Comparison of ENCODE assay signal across 11 cellular contexts in genomic region chr17:59669411-59669810, GRCh38. TPM values are rescaled to one million over a fixed set of nuclear protein-coding genes. Genes with fewer than 3 reads are reported as not detected.
DNase-seq lines count a peak whose midpoint lies in the region; ATAC-seq and TF ChIP-seq lines count a peak whose summit lies in the region.
"Had no signal": no experiment of that assay in that cellular context is flagged by ENCODE, and none has a peak within 500 bp of the region (broad histone marks: within the 10 kb centered on the region; RNA-seq: fewer than 3 reads in every experiment).

No MANE protein-coding gene starts in this region.

- H3K9me2 ChIP-seq in PC-9 (ENCODE audit: insufficient read depth) (no peaks in the 10 kb centered on the region), hepatocyte (replicated peaks; ENCODE audit: insufficient read depth) (no peaks in the 10 kb centered on the region)

- H3K4me3 Mint-ChIP-seq in MCF 10A (ENCODE audit: unreplicated experiment) = no peak overlapping the region
- H3K4me3 Mint-ChIP-seq in activated naive CD4-positive, alpha-beta T cell treated with anti-CD3 and anti-CD28 coated beads for 36 hours = no peak overlapping the region
- H3K4me3 Mint-ChIP-seq: activated CD4-positive, alpha-beta T cell treated with anti-CD3 and anti-CD28 coated beads, Interleukin-2, amount 10 ng/mL, durations not matched to agents 7 days and 5 days had no signal

- H3K4me2 ChIP-seq in PC-9 = no peak overlapping the region
- H3K4me2 ChIP-seq in hepatocyte = no peak overlapping the region

- H3K27me3 ChIP-seq in breast epithelium (no peaks in the 10 kb centered on the region), PC-9 (ENCODE audit: insufficient read depth, low read depth) (no peaks in the 10 kb centered on the region), hepatocyte (no peaks in the 10 kb centered on the region), thoracic aorta (replicated peaks; ENCODE audit: insufficient read depth) (no peaks in the 10 kb centered on the region), Peyer's patch (no peaks in the 10 kb centered on the region)

- no peak for TF ChIP-seq POLR2A in breast epithelium (IDR thresholded peaks at IDR 0.05)
- TF ChIP-seq POLR2A in Peyer's patch (IDR thresholded peaks at IDR 0.05) = no peak

- ATAC-seq in thoracic aorta (ENCODE audit: insufficient number of reproducible peaks, low FRiP score, low read depth) = no peak
- ATAC-seq: left lobe of liver had no signal

- no peaks in the 10 kb centered on the region for H3K9me3 ChIP-seq in breast epithelium
- no peaks in the 10 kb centered on the region for H3K9me3 ChIP-seq in PC-9 (ENCODE audit: insufficient read depth, low read depth)
- no peaks in the 10 kb centered on the region for H3K9me3 ChIP-seq in hepatocyte (ENCODE audit: low read depth)
- H3K9me3 ChIP-seq in thoracic aorta = no peaks in the 10 kb centered on the region
- H3K9me3 ChIP-seq in Peyer's patch = no peaks in the 10 kb centered on the region

- H3K27ac ChIP-seq in breast epithelium = no peak overlapping the region
- H3K27ac ChIP-seq in PC-9 = peak overlapping the region; percentile 3; the same call in 1 of the 2 replicates
- peak overlapping the region; percentile 13 for H3K27ac ChIP-seq in hepatocyte
- H3K27ac ChIP-seq in thoracic aorta = peak overlapping the region; percentile 31 to 82
- H3K27ac ChIP-seq in Peyer's patch = peak overlapping the region in 2 of 4 donors; percentile 6 to 19

- H3K27ac Mint-ChIP-seq in MCF 10A (ENCODE audit: low read depth, unreplicated experiment) = peak overlapping the region; percentile 37
- H3K27ac Mint-ChIP-seq in activated naive CD4-positive, alpha-beta T cell treated with anti-CD3 and anti-CD28 coated beads for 36 hours = no peak overlapping the region

- intact Hi-C loops in MCF 10A (cut with micrococcal nuclease) = no loop called here
- intact Hi-C loops in breast epithelium (cut with DNase I; ENCODE audit: low total_unique reads) = no loop called here
- intact Hi-C loops in PC-9 (cut with micrococcal nuclease; ENCODE audit: unreplicated experiment) = no loop called here
- intact Hi-C loops in activated naive CD4-positive, alpha-beta T cell treated with anti-CD3 and anti-CD28 coated beads for 36 hours (cut with micrococcal nuclease) = no loop called here

- H3K36me3 Mint-ChIP-seq in MCF 10A (ENCODE audit: insufficient read depth, unreplicated experiment) = peaks cover 91% of the 10 kb centered on the region
- peaks cover 19% of the 10 kb centered on the region for H3K36me3 Mint-ChIP-seq in activated naive CD4-positive, alpha-beta T cell treated with anti-CD3 and anti-CD28 coated beads for 36 hours (ENCODE audit: low read depth)

- H3K4me1 ChIP-seq in breast epithelium = no peaks in the 10 kb centered on the region
- no peaks in the 10 kb centered on the region for H3K4me1 ChIP-seq in PC-9 (replicated peaks; ENCODE audit: insufficient read depth)
- peaks cover 8% of the 10 kb centered on the region for H3K4me1 ChIP-seq in hepatocyte (ENCODE audit: insufficient read depth)
- peaks cover 19 to 23% of the 10 kb centered on the region in 2 donors for H3K4me1 ChIP-seq in thoracic aorta (ENCODE audit: control insufficient read depth in 1 of 2, low read depth in 2 of 2)
- peaks cover 0 to 49% (median 5%) of the 10 kb centered on the region in 4 donors for H3K4me1 ChIP-seq in Peyer's patch

- no peaks in the 10 kb centered on the region for H3K27me3 Mint-ChIP-seq in MCF 10A (ENCODE audit: insufficient read depth, unreplicated experiment)
- no peaks in the 10 kb centered on the region for H3K27me3 Mint-ChIP-seq in activated naive CD4-positive, alpha-beta T cell treated with anti-CD3 and anti-CD28 coated beads for 36 hours (ENCODE audit: low read depth)
- H3K27me3 Mint-ChIP-seq: activated CD4-positive, alpha-beta T cell treated with anti-CD3 and anti-CD28 coated beads, Interleukin-2, amount 10 ng/mL, durations not matched to agents 7 days and 5 days had no signal

- peaks cover 18% of the 10 kb centered on the region; the same call in 1 of the 2 replicates for H3K79me2 ChIP-seq in PC-9 (ENCODE audit: low read depth)
- peaks cover 42% of the 10 kb centered on the region for H3K79me2 ChIP-seq in hepatocyte

- TF ChIP-seq CTCF in MCF 10A (IDR thresholded peaks at IDR 0.05; ENCODE audit: unreplicated experiment) (no peak), breast epithelium (IDR thresholded peaks at IDR 0.05) (no peak), PC-9 (conservative IDR thresholded peaks at IDR 0.05) (no peak), hepatocyte (IDR thresholded peaks at IDR 0.05; ENCODE audit: poor library complexity) (no peak), thoracic aorta (IDR thresholded peaks at IDR 0.05) (no peak), Peyer's patch (IDR thresholded peaks at IDR 0.05) (no peak)

- H2AFZ ChIP-seq in PC-9 (no peak overlapping the region), hepatocyte (no peak overlapping the region)

- H4K20me1 ChIP-seq in PC-9 (ENCODE audit: insufficient read depth) = peaks cover 34% of the 10 kb centered on the region
- H4K20me1 ChIP-seq in hepatocyte (ENCODE audit: insufficient read depth, poor library complexity, severe bottlenecking) = peaks cover 14% of the 10 kb centered on the region

- H3F3A ChIP-seq in PC-9 (ENCODE audit: insufficient read depth, low read depth) = peaks cover 45% of the 10 kb centered on the region

- H3K36me3 ChIP-seq in breast epithelium (peaks cover 1% of the 10 kb centered on the region), PC-9 (ENCODE audit: low read depth) (peaks cover 68% of the 10 kb centered on the region), hepatocyte (replicated peaks; ENCODE audit: insufficient read depth, low read depth) (peaks cover 11% of the 10 kb centered on the region), thoracic aorta (peaks cover 24% of the 10 kb centered on the region), Peyer's patch (peaks cover 0 to 67% (median 0%) of the 10 kb centered on the region in 3 donors)

- H3K4me1 Mint-ChIP-seq in MCF 10A (ENCODE audit: insufficient read depth, unreplicated experiment) = no peaks in the 10 kb centered on the region
- H3K4me1 Mint-ChIP-seq in activated naive CD4-positive, alpha-beta T cell treated with anti-CD3 and anti-CD28 coated beads for 36 hours (ENCODE audit: low read depth) = peaks cover 19% of the 10 kb centered on the region

- no peaks in the 10 kb centered on the region for H3K9me3 Mint-ChIP-seq in MCF 10A (ENCODE audit: unreplicated experiment)
- H3K9me3 Mint-ChIP-seq in activated naive CD4-positive, alpha-beta T cell treated with anti-CD3 and anti-CD28 coated beads for 36 hours = no peaks in the 10 kb centered on the region
- H3K9me3 Mint-ChIP-seq: activated CD4-positive, alpha-beta T cell treated with anti-CD3 and anti-CD28 coated beads, Interleukin-2, amount 10 ng/mL, durations not matched to agents 7 days and 5 days had no signal

- H3K4me3 ChIP-seq in breast epithelium (no peak overlapping the region), PC-9 (no peak overlapping the region), hepatocyte (no peak overlapping the region), thoracic aorta (no peak overlapping the region), Peyer's patch (no peak overlapping the region)

- DNase-seq in MCF 10A (ENCODE audit: unreplicated experiment) (no peak), breast epithelium (ENCODE audit: low spot score in 2 of 2) (no peak), PC-9 (no peak), hepatocyte (ENCODE audit: low spot score) (no peak), thoracic aorta (ENCODE audit: low spot score) (no peak), Peyer's patch (no peak), NCI-H2029 (lab: John Stamatoyannopoulos, UW) (no peak)
- no peak for DNase-seq in activated naive CD4-positive, alpha-beta T cell treated with anti-CD3 and anti-CD28 coated beads for 36 hours
- DNase-seq: activated CD4-positive, alpha-beta T cell treated with anti-CD3 and anti-CD28 coated beads, Interleukin-2, amount 10 ng/mL, durations not matched to agents 7 days and 5 days; NCI-H2171 treated with DMSO at 0.1 percent for 48 hours had no signal

- 49% methylated on average over 1 of the region's 1 CpG for WGBS in hepatocyte (ENCODE audit: low lambda C conversion rate, missing lambda C conversion rate)

- POLR2A ChIA-PET in MCF 10A (lab: Yijun Ruan, JAX) = interaction anchor here (0.6 to 3.0 kb wide), 9 partner anchors 9 to 50 kb away, joined by 3 to 15 read pairs (median 6); partner anchors contain the start of genes CLTC, PTRH2 and VMP1
- POLR2A ChIA-PET in PC-9 (lab: Charles Lee; ENCODE audit: unreplicated experiment) = interaction anchor here (0.6 kb wide), 2 partner anchors 116 to 340 kb away, joined by 3 to 18 read pairs; no protein-coding TSS in a partner anchor

- CTCF ChIA-PET in MCF 10A (lab: Yijun Ruan, JAX) (no interaction called here), PC-9 (lab: Charles Lee) (no interaction called here)
- CTCF ChIA-PET in activated naive CD4-positive, alpha-beta T cell treated with anti-CD3 and anti-CD28 coated beads for 36 hours (lab: Charles Lee) = interaction anchor here (0.6 to 0.9 kb wide), 3 partner anchors 9 to 245 kb away, joined by 3 to 4 read pairs (median 3); no protein-coding TSS in a partner anchor

- no TSS peak for BruUV-seq in MCF 10A (replicated peaks; lab: Mats Ljungman, UMichigan)
- BruUV-seq in PC-9 (replicated peaks; lab: Mats Ljungman, UMichigan) = no TSS peak

RNA-seq across cellular contexts. Expression of gene PTRH2, which starts 37.8 kb away (rescaled TPM):
- total RNA-seq in MCF 10A (2022) (47.5 and 51.7 TPM in 2 replicates), breast epithelium (10 to 100 TPM; 21.0 to 27.7 (median 26.5) TPM), PC-9 (2021) (23.3 and 25.9 TPM in 2 replicates), hepatocyte (15.7 and 21.9 TPM in 2 replicates), thoracic aorta (10 to 100 TPM in 1 of 2 donors, 1 to 10 TPM in 1; 8.9 to 30.0 TPM), Peyer's patch (10 to 100 TPM; 11.7 to 60.2 (median 14.9) TPM)
- 31.7 and 38.7 TPM in 2 replicates for polyA plus RNA-seq in hepatocyte
- total RNA-seq in activated naive CD4-positive, alpha-beta T cell treated with anti-CD3 and anti-CD28 coated beads for 36 hours = 10 to 100 TPM; 19.7 to 24.4 TPM

RNA-seq across cellular contexts. Expression of gene VMP1, which starts 38.0 kb away (rescaled TPM):
- total RNA-seq in MCF 10A (2022) (205 and 228 TPM in 2 replicates), breast epithelium (100 to 1,000 TPM; 142 to 636 (median 489) TPM), PC-9 (2021) (222 and 236 TPM in 2 replicates), hepatocyte (466 and 479 TPM in 2 replicates), thoracic aorta (100 to 1,000 TPM; 183 to 728 TPM), Peyer's patch (100 to 1,000 TPM; 228 to 366 (median 332) TPM)
- 139 and 166 TPM in 2 replicates for polyA plus RNA-seq in hepatocyte
- 100 to 1,000 TPM; 423 to 438 TPM for total RNA-seq in activated naive CD4-positive, alpha-beta T cell treated with anti-CD3 and anti-CD28 coated beads for 36 hours

RNA-seq across cellular contexts. Expression of gene CLTC, which starts 49.7 kb away (rescaled TPM):
- total RNA-seq in MCF 10A (2022) (240 and 288 TPM in 2 replicates), breast epithelium (100 to 1,000 TPM; 199 to 231 (median 213) TPM), PC-9 (2021) (164 and 206 TPM in 2 replicates), hepatocyte (342 and 356 TPM in 2 replicates), thoracic aorta (100 to 1,000 TPM; 273 to 285 TPM), Peyer's patch (100 to 1,000 TPM; 174 to 224 (median 198) TPM)
- 90.6 and 98.5 TPM in 2 replicates for polyA plus RNA-seq in hepatocyte
- total RNA-seq in activated naive CD4-positive, alpha-beta T cell treated with anti-CD3 and anti-CD28 coated beads for 36 hours = 100 to 1,000 TPM; 127 to 134 TPM

Comparison
In these comparisons a context has a peak if more than half of its experiments do, and no peak if none do; other contexts are left out.
1. H3K27ac ChIP-seq: peak in PC-9 (single experiment), hepatocyte (single experiment) and thoracic aorta (2 of 2); none in breast epithelium (0 of 2).